ENCODE assay signal across 1 cellular context in genomic region chr19:39499082-39499642, GRCh38.
TF ChIP-seq lines count a peak whose summit lies in the region.

No MANE protein-coding gene starts in this region.

TF ChIP-seq in endothelial cell of umbilical vein, 7 proteins besides CTCF, POLR2A, EP300 and RAD21:
- TF ChIP-seq EZH2 (IDR thresholded peaks at IDR 0.05; ENCODE audit: borderline replicate concordance, low read depth, low read length, severe bottlenecking) (peak; percentile 74), GATA2 (IDR thresholded peaks at IDR 0.05; ENCODE audit: insufficient read depth, insufficient read length, low read depth, low read length) (no peak), FOS (IDR thresholded peaks at IDR 0.05; ENCODE audit: borderline replicate concordance, insufficient read depth, low read length) (no peak)
